ENCODE assay signal across 8 cellular contexts in genomic region chr20:35207950-35208611, GRCh38. TPM values are rescaled to one million over a fixed set of nuclear protein-coding genes. Genes with fewer than 3 reads are reported as not detected.
A peak's percentile ranks its signal among the peaks of the same experiment; 100 is the strongest.
DNase-seq lines count a peak whose midpoint lies in the region; ATAC-seq, FAIRE-seq and TF ChIP-seq lines count a peak whose summit lies in the region.

No MANE protein-coding gene starts in this region.

- no peak overlapping the region for H3K27ac ChIP-seq in astrocyte (ENCODE audit: low read depth, low read length)
- H3K27ac ChIP-seq in right cardiac atrium (ENCODE audit: low read length): peak overlapping the region; percentile 70

- peaks cover 3% of the 10 kb centered on the region for H3K4me1 Mint-ChIP-seq in astrocyte (ENCODE audit: low read depth, unreplicated experiment)

- H3K79me2 ChIP-seq in astrocyte (ENCODE audit: insufficient read depth, low read length): no peaks in the 10 kb centered on the region

- peak; percentile 56 for FAIRE-seq in astrocyte (lab: Jason Lieb, UNC)

- no peak overlapping the region for H3K4me2 ChIP-seq in astrocyte (ENCODE audit: low read length)

- H3K9ac ChIP-seq in astrocyte (ENCODE audit: low read length): no peak overlapping the region

- peaks cover 2% of the 10 kb centered on the region for H3K9me3 Mint-ChIP-seq in astrocyte (ENCODE audit: unreplicated experiment)

- H3K4me3 ChIP-seq in GM06990 (replicated peaks; ENCODE audit: low read depth, low read length) (no peak overlapping the region), astrocyte (ENCODE audit: insufficient read depth, low read depth, low read length) (no peak overlapping the region), right cardiac atrium (ENCODE audit: low read length) (peak overlapping the region; percentile 7)

- 12% methylated on average over 8 of the region's 8 CpGs for WGBS in right cardiac atrium

- DNase-seq in GM06990 (ENCODE audit: extremely low read depth, insufficient read length): no peak
- DNase-seq in NCI-H146 (lab: John Stamatoyannopoulos, UW): peak; percentile 80
- DNase-seq in T-helper 9 cell: peak; percentile 73
- DNase-seq in astrocyte (ENCODE audit: low read depth): peak; percentile 30
- peak; percentile 82 to 89 (median 83) for DNase-seq in right cardiac atrium
- DNase-seq in retina: peak; percentile 51

- H3K9me3 ChIP-seq in astrocyte (ENCODE audit: insufficient read depth, low read depth, low read length) (no peaks in the 10 kb centered on the region), right cardiac atrium (ENCODE audit: control insufficient read depth, low read length) (no peaks in the 10 kb centered on the region)

- H3K4me1 ChIP-seq in astrocyte (ENCODE audit: insufficient read depth, low read length): no peaks in the 10 kb centered on the region
- peaks cover 2% of the 10 kb centered on the region for H3K4me1 ChIP-seq in right cardiac atrium (ENCODE audit: control insufficient read depth, insufficient read depth, low read length)

- H3K4me3 Mint-ChIP-seq in astrocyte (ENCODE audit: unreplicated experiment): no peak overlapping the region

- ATAC-seq in right cardiac atrium: peak; percentile 95
- no peak for ATAC-seq in HG03108 (IDR thresholded peaks at IDR 0.05; ENCODE audit: unreplicated experiment)
- no peak for ATAC-seq in HG03045 (IDR thresholded peaks at IDR 0.05; ENCODE audit: unreplicated experiment)

- H3K27me3 ChIP-seq in GM06990 (replicated peaks; ENCODE audit: control insufficient read depth, insufficient read depth, low read length): no peaks in the 10 kb centered on the region
- no peaks in the 10 kb centered on the region for H3K27me3 ChIP-seq in astrocyte (ENCODE audit: insufficient read depth, low read length)
- no peaks in the 10 kb centered on the region for H3K27me3 ChIP-seq in right cardiac atrium (ENCODE audit: control insufficient read depth, insufficient read depth)

- intact Hi-C loops in right cardiac atrium (cut with DNase I): loop anchor here (2.0 to 10.0 kb wide), 6 partner anchors 61 to 363 kb away; partner anchors contain the start of genes EDEM2 (in 3 of the 4) and TRPC4AP (in 1 of the 4)

- no peaks in the 10 kb centered on the region for H3K27me3 Mint-ChIP-seq in astrocyte (ENCODE audit: low read depth, unreplicated experiment)

- H2AFZ ChIP-seq in astrocyte (ENCODE audit: low read depth, low read length): peak overlapping the region; percentile 35

- H3K36me3 Mint-ChIP-seq in astrocyte (ENCODE audit: low read depth, unreplicated experiment): no peaks in the 10 kb centered on the region

- TF ChIP-seq CTCF in GM06990 (IDR thresholded peaks at IDR 0.05; ENCODE audit: insufficient read depth, low read length, poor library complexity, severe bottlenecking) (peak; percentile 72), astrocyte (IDR thresholded peaks at IDR 0.05; ENCODE audit: insufficient read depth, low read depth, low read length) (peak; percentile 87)

- H3K36me3 ChIP-seq in GM06990 (ENCODE audit: control insufficient read depth, insufficient read depth, low read length) (no peaks in the 10 kb centered on the region), astrocyte (ENCODE audit: insufficient read depth, low read length) (no peaks in the 10 kb centered on the region)

- H3K27ac Mint-ChIP-seq in astrocyte (ENCODE audit: unreplicated experiment): no peak overlapping the region

- H4K20me1 ChIP-seq in astrocyte (ENCODE audit: insufficient read depth, low read length): no peaks in the 10 kb centered on the region

RNA-seq across cellular contexts. Expression of gene MMP24, which starts 18.4 kb away (rescaled TPM):
- 13.7 and 15.6 TPM in 2 replicates for total RNA-seq in astrocyte
- under 1 TPM; 0.39 to 0.48 (median 0.44) TPM for total RNA-seq in right cardiac atrium
- 0.27 TPM for polyA plus RNA-seq in right cardiac atrium

RNA-seq across cellular contexts. Expression of gene PROCR, which starts 36.2 kb away (rescaled TPM):
- total RNA-seq in astrocyte (36.2 and 39.5 TPM in 2 replicates), right cardiac atrium (10 to 100 TPM; 12.9 to 43.7 (median 22.4) TPM)
- 28.0 TPM for polyA plus RNA-seq in right cardiac atrium

Comparison
In these comparisons a context has a peak if more than half of its experiments do, and no peak if none do; other contexts are left out.
1. ATAC-seq: peak in right cardiac atrium (2 of 2); none in HG03108 (single experiment) and HG03045 (single experiment).